Comparison of ENCODE assay signal across 23 cellular contexts in the genomic region with DNA sequence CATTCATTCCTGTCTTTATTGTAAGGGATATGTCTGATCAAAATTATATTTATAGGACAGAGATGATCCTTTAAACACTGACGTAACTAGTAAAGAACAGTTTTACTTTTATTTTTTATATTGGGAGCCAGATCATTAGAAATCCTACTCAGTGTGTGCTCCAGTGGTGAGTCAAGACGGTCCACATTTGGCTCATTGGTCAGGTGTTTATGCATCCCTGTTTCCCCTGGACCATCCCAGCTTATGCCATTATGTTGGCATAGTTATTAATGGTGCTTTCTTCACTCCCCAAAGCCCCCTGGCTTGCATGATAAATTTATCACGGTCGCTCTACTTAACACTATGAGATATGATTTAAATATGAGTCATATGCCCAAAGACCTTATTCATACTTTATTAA.
"Had no signal": no experiment of that assay in that cellular context is flagged by ENCODE, and none has a peak within 500 bp of the region (broad histone marks: within the 10 kb centered on the region; RNA-seq: fewer than 3 reads in every experiment).

No MANE protein-coding gene starts in this region.

- H3K27me3 ChIP-seq: cardiac muscle cell, gastroesophageal sphincter, heart left ventricle, neural progenitor cell, testis, uterus had no signal

- DNase-seq: activated CD4-positive, alpha-beta T cell treated with anti-CD3 and anti-CD28 coated beads, Interleukin-2, amount 50 U/mL, for 4 hours; activated CD8-positive, alpha-beta memory T cell treated with anti-CD3 and anti-CD28 coated beads, Interleukin-2, amount 50 U/mL, for 48 hours; activated naive CD4-positive, alpha-beta T cell; activated naive CD8-positive, alpha-beta T cell treated with anti-CD3 and anti-CD28 coated beads for 36 hours; activated T-cell treated with anti-CD3 and anti-CD28 coated beads, Interleukin-2, amount 50 U/mL, for 4 hours; cortex of kidney; effector CD8-positive, alpha-beta T cell; heart left ventricle; kidney; lower lobe of right lung; naive thymus-derived CD4-positive, alpha-beta T cell; stimulated activated CD4-positive, alpha-beta T cell treated with anti-CD3 and anti-CD28 coated beads, Interleukin-2, amount 100 ng/mL, for 48 hours; stimulated activated naive CD4-positive, alpha-beta T cell; T-helper 9 cell; testis; trophoblast cell; uterus had no signal

- H3K9me3 ChIP-seq: gastroesophageal sphincter, heart left ventricle, lower lobe of right lung, testis, uterus had no signal

- H3K4me2 ChIP-seq: neural progenitor cell had no signal

- H3K36me3 ChIP-seq: cardiac muscle cell, gastroesophageal sphincter, heart left ventricle, lower lobe of right lung, neural progenitor cell, uterus had no signal

- H3K9ac ChIP-seq: neural progenitor cell had no signal

- ATAC-seq: activated T-cell treated with anti-CD3 and anti-CD28 coated beads, Interleukin-2, amount 50 U/mL, for 4 hours; esophagus mucosa; gastroesophageal sphincter; heart left ventricle; lower lobe of right lung; naive thymus-derived CD4-positive, alpha-beta T cell; sciatic nerve; WTC11 had no signal

- H3K4me1 ChIP-seq: lower lobe of right lung, testis, uterus had no signal

- H3K27ac ChIP-seq: cardiac muscle cell, gastroesophageal sphincter, heart left ventricle, lower lobe of right lung, neural progenitor cell, testis, uterus had no signal

- H3K4me3 ChIP-seq: cardiac muscle cell, gastroesophageal sphincter, heart left ventricle, lower lobe of right lung, neural progenitor cell, testis, uterus had no signal

- H2AFZ ChIP-seq: neural progenitor cell had no signal
